Comparison of ENCODE assay signal across 8 cellular contexts in genomic region chr4:55398966-55399365, GRCh38. TPM values are rescaled to one million over a fixed set of nuclear protein-coding genes. Genes with fewer than 3 reads are reported as not detected.
DNase-seq lines count a peak whose midpoint lies in the region; ATAC-seq and TF ChIP-seq lines count a peak whose summit lies in the region.

No MANE protein-coding gene starts in this region.

- H3K4me3 ChIP-seq in cardiac muscle cell (peak overlapping the region; percentile 93), lower lobe of right lung (peak overlapping the region; percentile 69), upper lobe of left lung (peak overlapping the region in 3 of 4 donors; percentile 80 to 98 (median 89))

- TF ChIP-seq EP300 in upper lobe of left lung (IDR thresholded peaks at IDR 0.05): no peak

- H3K27ac ChIP-seq in cardiac muscle cell (no peak overlapping the region), lower lobe of right lung (peak overlapping the region; percentile 96), upper lobe of left lung (peak overlapping the region; percentile 95 to 100 (median 98))

- TF ChIP-seq CTCF in cardiac muscle cell (IDR thresholded peaks at IDR 0.05; ENCODE audit: low read depth, low read length) (no peak), lower lobe of right lung (IDR thresholded peaks at IDR 0.05) (no peak), upper lobe of left lung (IDR thresholded peaks at IDR 0.05) (no peak)

- H3K27me3 Mint-ChIP-seq in activated naive CD8-positive, alpha-beta T cell: no peaks in the 10 kb centered on the region

- no peak for TF ChIP-seq POLR2A in upper lobe of left lung (IDR thresholded peaks at IDR 0.05)

- 33 to 49% methylated on average over 3 of the region's 3 CpGs for WGBS in upper lobe of left lung, 2 donors

- H3K9me3 ChIP-seq in cardiac muscle cell (ENCODE audit: low read depth) (no peaks in the 10 kb centered on the region), lower lobe of right lung (no peaks in the 10 kb centered on the region), upper lobe of left lung (no peaks in the 10 kb centered on the region)

- intact Hi-C loops in cardiac septum (cut with DNase I) (loop anchor here (5.0 kb wide), 1 partner anchor 548 kb away; the partner anchor contains the start of gene CEP135), lower lobe of right lung (cut with DNase I) (no loop called here)

- peaks cover 53% of the 10 kb centered on the region for H3K4me1 Mint-ChIP-seq in activated naive CD8-positive, alpha-beta T cell (ENCODE audit: low read depth)

- peaks cover 9% of the 10 kb centered on the region for H3K36me3 Mint-ChIP-seq in activated naive CD8-positive, alpha-beta T cell

- ATAC-seq in lower lobe of right lung: no peak
- no peak for ATAC-seq in upper lobe of left lung (ENCODE audit: low FRiP score in 2 of 2)
- ATAC-seq in GM19035 (IDR thresholded peaks at IDR 0.05; ENCODE audit: unreplicated experiment): no peak

- H3K4me1 ChIP-seq in cardiac muscle cell (ENCODE audit: low read depth) (peaks cover 29% of the 10 kb centered on the region), lower lobe of right lung (peaks cover 41% of the 10 kb centered on the region), upper lobe of left lung (peaks cover 10 to 50% (median 31%) of the 10 kb centered on the region in 4 donors)

- H3K27ac Mint-ChIP-seq in activated naive CD8-positive, alpha-beta T cell: peak overlapping the region; percentile 46

- H3K27me3 ChIP-seq in cardiac muscle cell (no peaks in the 10 kb centered on the region), lower lobe of right lung (ENCODE audit: low read depth) (no peaks in the 10 kb centered on the region), upper lobe of left lung (no peaks in the 10 kb centered on the region)

- H3K9me3 Mint-ChIP-seq in activated naive CD8-positive, alpha-beta T cell (ENCODE audit: low read depth): no peaks in the 10 kb centered on the region

- DNase-seq in cardiac muscle cell (ENCODE audit: low read depth in 1 of 2, low spot score in 1 of 2) (peak; percentile 6 to 27), cardiac septum (ENCODE audit: low spot score) (no peak), lower lobe of right lung (no peak), upper lobe of left lung (no peak), SKM-1 treated with dmso at 0.1 percent for 144 hours (lab: John Stamatoyannopoulos, UW; ENCODE audit: unreplicated experiment) (no peak)
- DNase-seq in activated CD8-positive, alpha-beta memory T cell treated with anti-CD3 and anti-CD28 coated beads for 24 hours: no peak

- H3K4me3 Mint-ChIP-seq in activated naive CD8-positive, alpha-beta T cell: peak overlapping the region; percentile 92

- H3K36me3 ChIP-seq in cardiac muscle cell (no peaks in the 10 kb centered on the region), lower lobe of right lung (peaks cover 25% of the 10 kb centered on the region), upper lobe of left lung (peaks cover 0 to 22% (median 6%) of the 10 kb centered on the region in 4 donors)

RNA-seq across cellular contexts. Expression of gene TMEM165, which starts 3.2 kb away (rescaled TPM):
- total RNA-seq in cardiac muscle cell: 107 and 124 TPM in 2 replicates
- 90.8 and 109 TPM in 2 replicates for polyA plus RNA-seq in cardiac muscle cell
- total RNA-seq in cardiac septum: 56.4 TPM
- total RNA-seq in lower lobe of right lung: 140 TPM
- 100 to 1,000 TPM; 118 to 312 (median 231) TPM for total RNA-seq in upper lobe of left lung

RNA-seq across cellular contexts. Expression of gene SRD5A3, which starts 52.9 kb away (rescaled TPM):
- total RNA-seq in cardiac muscle cell (5.9 and 13.7 TPM in 2 replicates), cardiac septum (7.3 TPM), lower lobe of right lung (21.1 TPM), upper lobe of left lung (10 to 100 TPM in 4 of 6 donors, 1 to 10 TPM in 2; 7.2 to 21.4 (median 13.0) TPM)
- polyA plus RNA-seq in cardiac muscle cell: 21.2 and 24.1 TPM in 2 replicates

Comparison
In these comparisons a context has a peak if more than half of its experiments do, and no peak if none do; other contexts are left out.
1. DNase-seq: peak in cardiac muscle cell (2 of 2); none in cardiac septum (single experiment), lower lobe of right lung (single experiment), upper lobe of left lung (0 of 2), activated CD8-positive, alpha-beta memory T cell treated with anti-CD3 and anti-CD28 coated beads for 24 hours (single experiment) and SKM-1 treated with dmso at 0.1 percent for 144 hours (single experiment).
2. Peak in every context shown above with its lines, with median percentiles within 50 percentile points of each other: H3K4me3 ChIP-seq.